In genomic region chr10:52979295-52980025, GRCh38 we compare ENCODE assay signal across 19 cellular contexts.
"Had no signal": no experiment of that assay in that cellular context is flagged by ENCODE, and none has a peak within 500 bp of the region (broad histone marks: within the 10 kb centered on the region; RNA-seq: fewer than 3 reads in every experiment).

No MANE protein-coding gene starts in this region.

- H3K4me3 ChIP-seq: coronary artery, heart left ventricle, mucosa of descending colon, pancreas, right atrium auricular region, stomach, thoracic aorta, transverse colon had no signal

- H3K4me1 Mint-ChIP-seq: natural killer cell had no signal

- H3K36me3 ChIP-seq: heart left ventricle, pancreas, right atrium auricular region, stomach, thoracic aorta, transverse colon had no signal

- H3K36me3 Mint-ChIP-seq: natural killer cell had no signal

- H3K4me3 Mint-ChIP-seq: endodermal cell, natural killer cell had no signal

- H3K9me3 ChIP-seq: heart left ventricle, mucosa of descending colon, pancreas, right atrium auricular region, stomach, thoracic aorta, transverse colon had no signal

- H3K27me3 ChIP-seq: heart left ventricle, pancreas, right atrium auricular region, stomach, transverse colon had no signal

- ATAC-seq: heart left ventricle, mucosa of descending colon, natural killer cell, pancreas had no signal

- DNase-seq: effector CD4-positive, alpha-beta T cell; endodermal cell; foreskin melanocyte; heart left ventricle; hippocampal formation; mucosa of descending colon; natural killer cell; occipital lobe; pancreas; small intestine; stimulated activated CD4-positive, alpha-beta T cell treated with anti-CD3 and anti-CD28 coated beads, Interleukin-12 subunit alpha, Interleukin-12 subunit beta, amount 100 ng/mL, for 4 hours; stimulated activated naive CD4-positive, alpha-beta T cell; stomach; substantia nigra; transverse colon had no signal

- H3K9me3 Mint-ChIP-seq: endodermal cell had no signal

- H3K27ac ChIP-seq: coronary artery, heart left ventricle, pancreas, right atrium auricular region, stomach, thoracic aorta, transverse colon had no signal

- H3K4me1 ChIP-seq: heart left ventricle, pancreas, right atrium auricular region, stomach, transverse colon had no signal

- H3K27ac Mint-ChIP-seq: endodermal cell, natural killer cell had no signal

- FAIRE-seq: endothelial cell of umbilical vein, pancreas, small intestine had no signal
